ENCODE assay signal across 1 cellular context in genomic region chr7:729154-730000, GRCh38.
TF ChIP-seq lines count a peak whose summit lies in the region.

No MANE protein-coding gene starts in this region.

TF ChIP-seq in K562, 482 proteins besides CTCF, POLR2A, EP300 and RAD21:
- TF ChIP-seq SETDB1 (IDR thresholded peaks at IDR 0.05; ENCODE audit: low read length) (no peak), RBFOX2 (IDR thresholded peaks at IDR 0.05; ENCODE audit: low read depth, low read length) (peak; percentile 60), POLR2G (IDR thresholded peaks at IDR 0.05; ENCODE audit: low read depth, low read length) (0 out of 2 replicates have a peak, but pooled peaks have one; percentile 7)
TF ChIP-seq in K562: peak in this region for 2.
